In the genomic region with DNA sequence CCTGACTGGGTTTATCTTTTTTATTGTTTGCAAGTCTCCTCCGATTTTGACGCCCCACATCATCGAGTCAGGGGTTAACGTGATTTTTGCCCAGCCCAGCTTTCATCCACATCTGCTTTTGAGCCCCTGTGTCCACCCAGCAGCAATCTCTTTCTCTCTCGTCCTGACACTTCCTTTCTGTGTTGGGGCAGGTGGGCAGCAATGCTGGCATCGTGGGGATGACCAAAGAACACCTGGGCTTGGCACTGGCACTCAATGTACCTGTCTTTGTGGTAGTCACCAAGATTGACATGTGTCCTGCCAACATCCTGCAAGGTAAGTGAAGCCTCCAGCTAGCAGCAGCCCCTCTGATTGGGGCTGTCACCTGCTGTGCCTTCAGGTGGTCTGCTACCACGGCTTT, we compare ENCODE assay signal across 21 cellular contexts.
"Had no signal": no experiment of that assay in that cellular context is flagged by ENCODE, and none has a peak within 500 bp of the region (broad histone marks: within the 10 kb centered on the region; RNA-seq: fewer than 3 reads in every experiment).

No MANE protein-coding gene starts in this region.

- ATAC-seq: effector memory CD8-positive, alpha-beta T cell; left ventricle myocardium superior; lower lobe of right lung; psoas muscle; right cardiac atrium; stimulated activated memory B cell treated with anti-CD40 and anti-IgM and Interleukin-4, amounts not matched to agents 10 μg/mL and 1 μg/mL and 100 μg/mL, for 72 hours; stimulated activated naive CD8-positive, alpha-beta T cell treated with anti-CD3 and anti-CD28 coated beads, Interleukin-15, Interleukin-2, amounts not matched to agents 100 U/mL and 50 U/mL, for 24 hours had no signal

- H3K4me1 ChIP-seq: colonic mucosa, uterus had no signal

- H3K27ac Mint-ChIP-seq: effector memory CD8-positive, alpha-beta T cell; nephron progenitor cell; stimulated activated memory B cell treated with anti-CD40 and anti-IgM and Interleukin-4, amounts not matched to agents 10 μg/mL and 1 μg/mL and 100 μg/mL, for 72 hours had no signal

- H3K9me3 Mint-ChIP-seq: effector memory CD8-positive, alpha-beta T cell; immature natural killer cell; nephron progenitor cell; stimulated activated memory B cell treated with anti-CD40 and anti-IgM and Interleukin-4, amounts not matched to agents 10 μg/mL and 1 μg/mL and 100 μg/mL, for 72 hours had no signal

- H3K36me3 ChIP-seq: ovary, uterus had no signal

- H3K27me3 ChIP-seq: colonic mucosa, ovary, spleen, testis, tibial artery, upper lobe of left lung, uterus had no signal

- H3K27me3 Mint-ChIP-seq: effector memory CD8-positive, alpha-beta T cell; stimulated activated memory B cell treated with anti-CD40 and anti-IgM and Interleukin-4, amounts not matched to agents 10 μg/mL and 1 μg/mL and 100 μg/mL, for 72 hours had no signal

- DNase-seq: colonic mucosa; effector memory CD8-positive, alpha-beta T cell; hypothalamus; immature natural killer cell; left ventricle myocardium superior; lower lobe of right lung; nephron progenitor cell; nucleus accumbens; ovary; right cardiac atrium; spleen; stimulated activated CD4-positive, alpha-beta T cell treated with anti-CD3 and anti-CD28 coated beads, Interleukin-4, amount 100 ng/mL, for 4 hours; stimulated activated naive CD8-positive, alpha-beta T cell treated with anti-CD3 and anti-CD28 coated beads, Interleukin-15, Interleukin-2, amounts not matched to agents 100 U/mL and 50 U/mL, for 24 hours; substantia nigra; testis; upper lobe of left lung; uterus had no signal

- H3K4me3 Mint-ChIP-seq: immature natural killer cell; nephron progenitor cell; stimulated activated memory B cell treated with anti-CD40 and anti-IgM and Interleukin-4, amounts not matched to agents 10 μg/mL and 1 μg/mL and 100 μg/mL, for 72 hours had no signal

- H3K9me3 ChIP-seq: colonic mucosa, lower lobe of right lung, ovary, psoas muscle, spleen, testis, tibial artery, upper lobe of left lung, uterus had no signal

- H3K4me3 ChIP-seq: colonic mucosa, lower lobe of right lung, ovary, psoas muscle, skin epidermis, spleen, testis, tibial artery, upper lobe of left lung, uterus had no signal
